27 cellular contexts compared by ENCODE assay signal in the genomic region with DNA sequence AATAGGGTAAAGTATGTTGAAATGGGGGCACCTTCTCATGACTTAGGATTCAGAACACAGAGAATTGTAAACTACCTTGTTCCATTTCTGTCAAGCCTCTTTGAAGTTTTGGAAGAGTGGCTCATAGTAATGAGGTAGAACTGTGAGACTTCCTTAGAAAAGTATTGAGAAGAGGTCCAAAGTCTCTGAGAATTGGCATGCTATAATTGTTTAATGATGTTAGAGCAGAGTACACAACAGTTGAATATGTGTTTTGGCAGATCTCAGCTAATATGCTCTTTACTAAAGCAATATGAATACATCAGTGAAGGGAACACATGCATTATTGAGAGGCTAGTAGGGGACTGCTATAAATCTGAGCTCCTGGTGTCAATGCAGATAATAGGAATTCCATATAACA.
"Had no signal": no experiment of that assay in that cellular context is flagged by ENCODE, and none has a peak within 500 bp of the region (broad histone marks: within the 10 kb centered on the region; RNA-seq: fewer than 3 reads in every experiment).

No MANE protein-coding gene starts in this region.

- DNase-seq: stimulated activated CD4-positive, alpha-beta T cell treated with anti-CD3 and anti-CD28 coated beads, Interleukin-2, amount 100 ng/mL, for 48 hours; stimulated activated CD4-positive, alpha-beta T cell treated with anti-CD3 and anti-CD28 coated beads, Interleukin-4, amount 100 ng/mL, for 1 hour; stimulated activated CD4-positive, alpha-beta T cell treated with anti-CD3 and anti-CD28 coated beads, Interleukin-4, amount 100 ng/mL, for 24 hours; stimulated activated CD4-positive, alpha-beta T cell treated with anti-CD3 and anti-CD28 coated beads, Interleukin-4, amount 100 ng/mL, for 4 hours; stimulated activated CD8-positive, alpha-beta memory T cell treated with anti-CD3 and anti-CD28 coated beads, Interleukin-4, amount 100 ng/mL, for 48 hours; stimulated activated naive B cell treated with anti-CD40 and anti-IgM and Interleukin-4, amounts not matched to agents 10 μg/mL and 1 μg/mL and 100 μg/mL, for 72 hours; stimulated activated naive CD4-positive, alpha-beta T cell; stimulated activated naive CD4-positive, alpha-beta T cell treated with Interleukin-2 at 50 U/mL for 16 hours; stimulated activated naive CD8-positive, alpha-beta T cell treated with anti-CD3 and anti-CD28 coated beads, Interleukin-15, amount 100 ng/mL, for 72 hours; stimulated activated naive CD8-positive, alpha-beta T cell treated with anti-CD3 and anti-CD28 coated beads, Interleukin-15, Interleukin-2, amounts not matched to agents 100 U/mL and 50 U/mL, for 24 hours; stomach; substantia nigra; testis; thyroid gland; tibial artery; transverse colon; trophoblast cell; upper lobe of left lung; upper lobe of right lung; uterus had no signal

- H3K36me3 ChIP-seq: stomach, suprapubic skin, thoracic aorta, thyroid gland, tibial artery, tibial nerve, transverse colon, upper lobe of left lung, upper lobe of right lung, uterus, vagina had no signal

- H3K4me3 ChIP-seq: stomach, suprapubic skin, testis, thoracic aorta, thyroid gland, tibial artery, tibial nerve, transverse colon, upper lobe of left lung, upper lobe of right lung, uterus, vagina had no signal

- H3K9me3 ChIP-seq: stomach, suprapubic skin, testis, thoracic aorta, thyroid gland, tibial artery, tibial nerve, transverse colon, upper lobe of left lung, upper lobe of right lung, uterus, vagina had no signal

- H3K27ac ChIP-seq: stomach, suprapubic skin, testis, thoracic aorta, thyroid gland, tibial artery, tibial nerve, transverse colon, upper lobe of left lung, upper lobe of right lung, uterus, vagina had no signal

- FAIRE-seq: urothelium cell line had no signal

- ATAC-seq: stimulated activated effector memory CD8-positive, alpha-beta T cell treated with anti-CD3 and anti-CD28 coated beads, Interleukin-12 subunit alpha, Interleukin-12 subunit beta, amount 100 ng/mL, for 72 hours; stimulated activated memory B cell treated with anti-CD40 and anti-IgM and Interleukin-4, amounts not matched to agents 10 μg/mL and 1 μg/mL and 100 μg/mL, for 72 hours; stimulated activated naive B cell treated with anti-CD40 and anti-IgM and Interleukin-4, amounts not matched to agents 10 μg/mL and 1 μg/mL and 100 μg/mL, for 72 hours; stimulated activated naive CD8-positive, alpha-beta T cell treated with anti-CD3 and anti-CD28 coated beads, Interleukin-15, amount 100 ng/mL, for 72 hours; stimulated activated naive CD8-positive, alpha-beta T cell treated with anti-CD3 and anti-CD28 coated beads, Interleukin-15, Interleukin-2, amounts not matched to agents 100 U/mL and 50 U/mL, for 24 hours; upper lobe of right lung had no signal

- H3K27me3 ChIP-seq: stomach, suprapubic skin, testis, thyroid gland, tibial artery, tibial nerve, transverse colon, upper lobe of left lung, upper lobe of right lung, uterus, vagina had no signal

- H3K4me1 ChIP-seq: stomach, suprapubic skin, testis, thyroid gland, tibial artery, tibial nerve, transverse colon, upper lobe of left lung, upper lobe of right lung, uterus, vagina had no signal
